19 cellular contexts compared by ENCODE assay signal in genomic region chr1:93499075-93499474, GRCh38. TPM values are rescaled to one million over a fixed set of nuclear protein-coding genes. Genes with fewer than 3 reads are reported as not detected.
DNase-seq lines count a peak whose midpoint lies in the region; ATAC-seq, FAIRE-seq and TF ChIP-seq lines count a peak whose summit lies in the region.
"Had no signal": no experiment of that assay in that cellular context is flagged by ENCODE, and none has a peak within 500 bp of the region (broad histone marks: within the 10 kb centered on the region; RNA-seq: fewer than 3 reads in every experiment).

No MANE protein-coding gene starts in this region.

- H3K4me1 ChIP-seq in HUES6 (ENCODE audit: control insufficient read depth, insufficient read depth, low read length) (no peaks in the 10 kb centered on the region), K562 (replicated peaks in 1 of 2; ENCODE audit: control insufficient read depth in 2 of 2, insufficient read depth in 2 of 2, low read length in 2 of 2) (peaks cover 0 to 46% of the 10 kb centered on the region in 2 experiments; a peak in 3 of 5 replicates), right lobe of liver (peaks cover 0 to 7% (median 0%) of the 10 kb centered on the region in 4 donors)
- H3K4me1 ChIP-seq: A549, BE2C had no signal

- H3K9me3 Mint-ChIP-seq in progenitor cell of endocrine pancreas (ENCODE audit: low read depth): peaks cover 3% of the 10 kb centered on the region

- H3K27me3 ChIP-seq in HUES6 (ENCODE audit: control insufficient read depth, insufficient read depth, low read length) (no peaks in the 10 kb centered on the region), K562 (ENCODE audit: control insufficient read depth in 2 of 2, insufficient read depth in 2 of 2, low read length in 2 of 2) (no peaks in the 10 kb centered on the region), right lobe of liver (no peaks in the 10 kb centered on the region)
- H3K27me3 ChIP-seq: BE2C had no signal

- no peak overlapping the region for H3K4me3 Mint-ChIP-seq in progenitor cell of endocrine pancreas (ENCODE audit: low read depth)
- H3K4me3 Mint-ChIP-seq: CD4-positive, alpha-beta memory T cell had no signal

- H3K36me3 Mint-ChIP-seq in progenitor cell of endocrine pancreas (ENCODE audit: insufficient read depth): peaks cover 19% of the 10 kb centered on the region

- H3K9ac ChIP-seq in HUES6 (ENCODE audit: low read length) (no peak overlapping the region), K562 (ENCODE audit: insufficient read depth in 1 of 2, low read depth in 2 of 2, low read length in 2 of 2) (peak overlapping the region in 1 of 2 experiments; percentile 53; a peak in 2 of 4 replicates)

- H3K4me3 ChIP-seq in HUES6 (ENCODE audit: low read depth, low read length): no peak overlapping the region
- no peak overlapping the region for H3K4me3 ChIP-seq in K562
- peak overlapping the region; percentile 9 to 22 (median 17) for H3K4me3 ChIP-seq in right lobe of liver
- H3K4me3 ChIP-seq: A549 had no signal

- H3K27me3 Mint-ChIP-seq in progenitor cell of endocrine pancreas: no peaks in the 10 kb centered on the region
- H3K27me3 Mint-ChIP-seq: CD4-positive, alpha-beta memory T cell had no signal

- TF ChIP-seq EP300 in K562 (IDR thresholded peaks at IDR 0.05; ENCODE audit: low read length): no peak

- DNase-seq in K562 (ENCODE audit: extremely low read depth in 1 of 4, low spot score in 3 of 4) (peak; percentile 8 to 41 (median 20)), right lobe of liver (no peak), progenitor cell of endocrine pancreas (ENCODE audit: low spot score, unreplicated experiment) (no peak), inferior parietal cortex (ENCODE audit: extremely low spot score) (no peak), Right ventricle myocardium superior (no peak)
- DNase-seq: BE2C; CD4-positive, alpha-beta memory T cell; COR-L47; DMS153; DND-41; GDM1; HCEC 1CT had no signal

- H4K20me1 ChIP-seq in K562 (replicated peaks; ENCODE audit: control insufficient read depth, insufficient read depth, low read length): no peaks in the 10 kb centered on the region

- TF ChIP-seq RAD21 in K562 (CRISPR knock-in tag; conservative IDR thresholded peaks at IDR 0.05 in 1 of 2, IDR thresholded peaks at IDR 0.05 in 1 of 2): no peak

- H3K36me3 ChIP-seq in HUES6 (ENCODE audit: control insufficient read depth, insufficient read depth, low read length) (peaks cover 41% of the 10 kb centered on the region), K562 (ENCODE audit: control insufficient read depth, insufficient read depth, low read length) (no peaks in the 10 kb centered on the region), right lobe of liver (no peaks in the 10 kb centered on the region)
- H3K36me3 ChIP-seq: BE2C had no signal

- ATAC-seq in K562 (peak; percentile 71), right lobe of liver (peak; percentile 16 to 55 (median 47)), Right ventricle myocardium superior (ENCODE audit: poor library complexity) (no peak), HG02798 (IDR thresholded peaks at IDR 0.05; ENCODE audit: poor library complexity, unreplicated experiment) (no peak)
- ATAC-seq: A549 had no signal

- H3K9me1 ChIP-seq in K562 (ENCODE audit: control insufficient read depth, insufficient read depth, low read length): no peaks in the 10 kb centered on the region

- H3K4me2 ChIP-seq in K562 (ENCODE audit: insufficient read depth, low read length): peak overlapping the region; percentile 58
- H3K4me2 ChIP-seq: A549 had no signal

- peaks cover 22% of the 10 kb centered on the region for H3K4me1 Mint-ChIP-seq in progenitor cell of endocrine pancreas (ENCODE audit: low read depth)

- peak overlapping the region; percentile 80 for H2AFZ ChIP-seq in K562 (ENCODE audit: low read depth, low read length)

- no peak for TF ChIP-seq POLR2A in K562 (conservative IDR thresholded peaks at IDR 0.05)
- TF ChIP-seq POLR2A in right lobe of liver (IDR thresholded peaks at IDR 0.05): no peak

- peak; percentile 37 for FAIRE-seq in K562 (lab: Jason Lieb, UNC)
- FAIRE-seq: A549, D721Med, GM19239, H1 had no signal

- POLR2A ChIA-PET in K562 (lab: Yijun Ruan, JAX): interaction anchor here (0.7 to 1.2 kb wide), 2 partner anchors 25 to 68 kb away, joined by 3 to 5 read pairs; no protein-coding TSS in a partner anchor

- H3K9me3 ChIP-seq in HUES6 (ENCODE audit: control insufficient read depth, insufficient read depth, low read depth, low read length): peaks cover 5% of the 10 kb centered on the region; the same call in 1 of the 2 replicates
- H3K9me3 ChIP-seq in K562 (replicated peaks; ENCODE audit: control insufficient read depth, insufficient read depth, low read depth, low read length): no peaks in the 10 kb centered on the region
- H3K9me3 ChIP-seq in right lobe of liver: no peaks in the 10 kb centered on the region
- H3K9me3 ChIP-seq: A549, BE2C had no signal

- intact Hi-C loops in K562 (cut with micrococcal nuclease): no loop called here
- intact Hi-C loops in right lobe of liver (cut with DNase I): no loop called here
- intact Hi-C loops in Right ventricle myocardium superior (cut with DNase I): no loop called here

- 0% methylated on average over 2 of the region's 2 CpGs for WGBS in K562 (ENCODE audit: insufficient coverage, low coverage, missing lambda C conversion rate)
- WGBS in right lobe of liver (ENCODE audit: insufficient coverage, low coverage, low lambda C conversion rate, missing lambda C conversion rate): 32% methylated on average over 2 of the region's 2 CpGs

- H3K27ac ChIP-seq in HUES6 (ENCODE audit: low read depth, low read length): 0 out of 2 replicates have a peak overlapping the region, but pooled peaks have one; percentile 50
- H3K27ac ChIP-seq in K562 (ENCODE audit: extremely low read depth, low read depth, low read length): peak overlapping the region; percentile 68
- peak overlapping the region in 1 of 3 donors; percentile 8 for H3K27ac ChIP-seq in right lobe of liver
- H3K27ac ChIP-seq: A549, C4-2B had no signal

- TF ChIP-seq CTCF in K562 (IDR thresholded peaks at IDR 0.05 in 2 of 3, conservative IDR thresholded peaks at IDR 0.05 in 1 of 3; ENCODE audit: insufficient read depth in 2 of 3, low read depth in 1 of 3, low read length in 3 of 3) (no peak), right lobe of liver (IDR thresholded peaks at IDR 0.05) (no peak), progenitor cell of endocrine pancreas (IDR thresholded peaks at IDR 0.05; ENCODE audit: unreplicated experiment) (no peak)

- CTCF ChIA-PET in K562 (lab: Yijun Ruan, JAX; ENCODE audit: low intra/inter-chr PET ratio): no interaction called here

- no TSS peak for BruUV-seq in K562 (replicated peaks; lab: Mats Ljungman, UMichigan)

- H3K27ac Mint-ChIP-seq in progenitor cell of endocrine pancreas: peak overlapping the region; percentile 4
- H3K27ac Mint-ChIP-seq: CD4-positive, alpha-beta memory T cell had no signal

- in situ Hi-C loops in K562 (cut with MboI): no loop called here

- H3K79me2 ChIP-seq in K562 (ENCODE audit: control insufficient read depth, insufficient read depth, low read length): peaks cover 21% of the 10 kb centered on the region; the same call in 2 of the 3 replicates

TF ChIP-seq in K562, 482 proteins besides CTCF, POLR2A, EP300 and RAD21 (continues in another document):
- 0 out of 2 replicates have a peak, but pooled peaks have one; percentile 19 for TF ChIP-seq CXXC5 (CRISPR knock-in tag; IDR thresholded peaks at IDR 0.05)
- TF ChIP-seq YY1 (IDR thresholded peaks at IDR 0.05; ENCODE audit: borderline replicate concordance in 1 of 3, control insufficient read depth in 1 of 3, extremely low read depth in 1 of 3, insufficient read depth in 3 of 3, insufficient read length in 1 of 3, insufficient replicate concordance in 2 of 3, low read depth in 1 of 3, low read length in 2 of 3): peak in 1 of 3 experiments; percentile 51
- TF ChIP-seq, protein P1, sequence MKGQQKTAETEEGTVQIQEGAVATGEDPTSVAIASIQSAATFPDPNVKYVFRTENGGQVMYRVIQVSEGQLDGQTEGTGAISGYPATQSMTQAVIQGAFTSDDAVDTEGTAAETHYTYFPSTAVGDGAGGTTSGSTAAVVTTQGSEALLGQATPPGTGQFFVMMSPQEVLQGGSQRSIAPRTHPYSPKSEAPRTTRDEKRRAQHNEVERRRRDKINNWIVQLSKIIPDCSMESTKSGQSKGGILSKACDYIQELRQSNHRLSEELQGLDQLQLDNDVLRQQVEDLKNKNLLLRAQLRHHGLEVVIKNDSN (CRISPR knock-in tag; IDR thresholded peaks at IDR 0.05): no peak

RNA-seq across cellular contexts. Expression of gene FNBP1L, which starts 51.2 kb away (rescaled TPM):
- 2.6 and 11.8 TPM in 2 replicates for total RNA-seq in K562 (2011; cell fraction: chromatin; rRNA removed; ENCODE audit: low replicate concordance)
- 1.0 and 2.1 TPM in 2 replicates for total RNA-seq in K562 (2011; cell fraction: nucleolus; rRNA removed)
- total RNA-seq in K562 (2011; cell fraction: nucleoplasm; rRNA removed): 5.1 and 7.2 TPM in 2 replicates
- total RNA-seq in K562 (2014; rRNA removed) (4.4 and 5.9 TPM in 2 replicates), K562 (2014; rRNA removed; fragmentation: Illumina TruSeq; extraction: Trizol) (6.1 and 6.6 TPM in 2 replicates), K562 (2015; rRNA removed; fragmentation: Illumina TruSeq; extraction: Trizol) (5.3 and 6.1 TPM in 2 replicates), K562 (2021) (4.4 TPM in 2 replicates), right lobe of liver (10 to 100 TPM in 4 of 6 experiments, 1 to 10 TPM in 2; 9.0 to 15.6 (median 12.1) TPM), progenitor cell of endocrine pancreas (132 and 136 TPM in 2 replicates), Right ventricle myocardium superior (21.0 TPM)
- polyA plus RNA-seq in K562 (2011; rRNA removed) (6.9 and 9.6 TPM in 2 replicates), K562 (2014; fragmentation: Illumina TruSeq; extraction: Trizol) (5.9 and 6.7 TPM in 2 replicates), K562 (2014; fragmentation: Nextera tagmentation; extraction: Ambion mirVana) (1 to 10 TPM; 1.4 to 2.3 TPM), K562 (2014; rRNA removed) (4.1 and 4.7 TPM in 2 replicates)
- polyA plus RNA-seq in K562 (2011; cell fraction: cytosol; rRNA removed): 1.4 and 4.7 TPM in 2 replicates
- 6.6 and 16.4 TPM in 2 replicates for polyA plus RNA-seq in K562 (2011; cell fraction: nucleus; rRNA removed)
- 3.7 and 4.0 TPM in 2 replicates for polyA plus RNA-seq in K562 (2012)
- 10.4 and 19.9 TPM in 2 replicates for polyA minus RNA-seq in K562 (2011; rRNA and poly(A)+ RNA removed)
- polyA minus RNA-seq in K562 (2011; cell fraction: cytosol; rRNA and poly(A)+ RNA removed): 2.9 and 3.9 TPM in 2 replicates
- 6.1 and 20.2 TPM in 2 replicates for polyA minus RNA-seq in K562 (2011; cell fraction: nucleus; rRNA and poly(A)+ RNA removed)

Comparison
In these comparisons a context has a peak if more than half of its experiments do, and no peak if none do; other contexts are left out.
1. H3K4me3 ChIP-seq: peak in right lobe of liver (3 of 3); none in HUES6 (single experiment) and K562 (single experiment).
2. ATAC-seq: peak in K562 (single experiment) and right lobe of liver (4 of 4); none in Right ventricle myocardium superior (single experiment) and HG02798 (single experiment).
3. DNase-seq: peak in K562 (4 of 4); none in right lobe of liver (0 of 3), progenitor cell of endocrine pancreas (single experiment), inferior parietal cortex (single experiment) and Right ventricle myocardium superior (single experiment).